In the genomic region with DNA sequence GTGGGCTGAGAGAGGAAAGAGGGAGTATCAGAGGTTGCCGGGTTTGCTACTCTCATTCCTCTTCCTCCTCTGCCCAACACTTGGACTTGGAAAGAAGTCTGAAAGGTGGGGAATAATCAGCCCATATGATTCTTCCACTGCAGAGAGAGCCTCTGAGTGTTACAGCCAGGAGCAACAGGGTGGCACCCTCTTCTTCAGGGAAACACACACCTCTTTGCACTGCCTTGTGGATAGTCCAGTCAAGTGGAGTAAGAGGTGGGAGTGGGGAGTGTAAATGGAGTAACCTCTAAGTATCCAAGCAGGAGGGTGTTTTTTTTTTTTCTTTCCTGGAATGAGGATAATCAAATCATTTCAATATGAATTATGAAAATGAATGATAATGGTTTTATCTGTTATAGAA, we compare ENCODE assay signal across 8 cellular contexts. TPM values are rescaled to one million over a fixed set of nuclear protein-coding genes. Genes with fewer than 3 reads are reported as not detected.
"Had no signal": no experiment of that assay in that cellular context is flagged by ENCODE, and none has a peak within 500 bp of the region (broad histone marks: within the 10 kb centered on the region; RNA-seq: fewer than 3 reads in every experiment).

No MANE protein-coding gene starts in this region.

- H3K27me3 Mint-ChIP-seq: IgD-negative memory B cell had no signal

- H3K9me3 Mint-ChIP-seq: GM23338, H9, IgD-negative memory B cell had no signal

- H3K4me3 ChIP-seq: GM23338 had no signal

- H3K4me1 Mint-ChIP-seq: GM23338, H9, IgD-negative memory B cell had no signal

- H3K27ac ChIP-seq: HL-60 had no signal

- ATAC-seq: GM23338, HepG2 had no signal

- H3K4me3 Mint-ChIP-seq: GM23338, H9, IgD-negative memory B cell had no signal

- H3K4me2 ChIP-seq: GM23338 had no signal

- H2AFZ ChIP-seq: GM23338 had no signal

- DNase-seq: H9, KBM-7 had no signal

- H3K27ac Mint-ChIP-seq: GM23338, H9, IgD-negative memory B cell had no signal

- H3K36me3 Mint-ChIP-seq: IgD-negative memory B cell had no signal

RNA-seq across cellular contexts. Expression of a gene that starts 11.8 kb away (rescaled TPM):
- total RNA-seq: HepG2, HT1080 had no signal
- polyA plus RNA-seq: HepG2, IgD-negative memory B cell had no signal

RNA-seq across cellular contexts. Expression of a gene that starts 53.1 kb away (rescaled TPM):
- total RNA-seq: GM23338, H1, H9, HepG2, HT1080 had no signal
- polyA plus RNA-seq: GM23338, H1, HepG2, IgD-negative memory B cell had no signal
